37 cellular contexts compared by ENCODE assay signal in the genomic region with DNA sequence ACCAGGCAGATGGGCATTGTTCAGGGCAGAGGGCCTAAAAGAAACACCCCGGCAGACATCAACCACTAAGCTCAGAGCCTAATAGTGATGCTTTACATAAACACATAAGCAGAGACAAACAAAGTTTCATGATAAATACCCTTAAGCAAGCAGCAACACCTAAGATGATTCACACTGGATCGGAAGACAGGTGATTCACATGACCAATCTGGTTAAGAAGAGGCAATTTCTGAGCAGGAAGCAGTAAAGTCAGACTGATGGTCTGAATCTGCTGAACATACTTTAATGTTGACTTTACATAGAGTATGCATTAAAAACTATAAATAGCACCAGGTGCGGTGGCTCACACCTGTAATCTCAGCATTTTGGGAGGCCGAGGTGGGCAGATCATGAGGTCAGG. TPM values are rescaled to one million over a fixed set of nuclear protein-coding genes. Genes with fewer than 3 reads are reported as not detected.
"Had no signal": no experiment of that assay in that cellular context is flagged by ENCODE, and none has a peak within 500 bp of the region (broad histone marks: within the 10 kb centered on the region; RNA-seq: fewer than 3 reads in every experiment).

No MANE protein-coding gene starts in this region.

- H3K4me3 Mint-ChIP-seq: activated B cell treated with CpG ODN at 0.5 μM for 24 hours; activated CD4-positive, alpha-beta memory T cell treated with anti-CD3 and anti-CD28 coated beads for 36 hours; activated CD8-positive, alpha-beta memory T cell treated with anti-CD3 and anti-CD28 coated beads, Interleukin-2, amount 10 ng/mL, durations not matched to agents 7 days and 5 days; activated naive CD4-positive, alpha-beta T cell treated with anti-CD3 and anti-CD28 coated beads, Interleukin-2, amount 10 ng/mL, durations not matched to agents 7 days and 5 days; activated naive CD8-positive, alpha-beta T cell; activated naive CD8-positive, alpha-beta T cell treated with anti-CD3 and anti-CD28 coated beads, Interleukin-2, amount 50 U/mL, for 24 hours; brain; IgD-negative memory B cell had no signal

- H3K27me3 ChIP-seq: cardiac muscle cell, MG63, Peyer's patch had no signal

- ATAC-seq: activated CD8-positive, alpha-beta memory T cell treated with anti-CD3 and anti-CD28 coated beads, Interleukin-2, amount 10 ng/mL, durations not matched to agents 7 days and 5 days; activated naive CD8-positive, alpha-beta T cell treated with anti-CD3 and anti-CD28 coated beads, Interleukin-2, amount 50 U/mL, for 24 hours; PC-3 had no signal

- H3K27ac ChIP-seq: cardiac muscle cell, Peyer's patch, VCaP had no signal

- H3K4me3 ChIP-seq: cardiac muscle cell, MG63, Peyer's patch had no signal

- H3K36me3 ChIP-seq: cardiac muscle cell, MG63, Peyer's patch had no signal

- H3K36me3 Mint-ChIP-seq: activated CD4-positive, alpha-beta memory T cell treated with anti-CD3 and anti-CD28 coated beads for 36 hours; activated CD8-positive, alpha-beta memory T cell treated with anti-CD3 and anti-CD28 coated beads, Interleukin-2, amount 10 ng/mL, durations not matched to agents 7 days and 5 days; activated naive CD4-positive, alpha-beta T cell treated with anti-CD3 and anti-CD28 coated beads, Interleukin-2, amount 10 ng/mL, durations not matched to agents 7 days and 5 days; activated naive CD8-positive, alpha-beta T cell; IgD-negative memory B cell had no signal

- H3K4me1 Mint-ChIP-seq: activated CD8-positive, alpha-beta memory T cell treated with anti-CD3 and anti-CD28 coated beads, Interleukin-2, amount 10 ng/mL, durations not matched to agents 7 days and 5 days; activated naive CD4-positive, alpha-beta T cell treated with anti-CD3 and anti-CD28 coated beads, Interleukin-2, amount 10 ng/mL, durations not matched to agents 7 days and 5 days had no signal

- H3K27ac Mint-ChIP-seq: activated B cell treated with CpG ODN at 0.5 μM for 24 hours; activated CD4-positive, alpha-beta memory T cell treated with anti-CD3 and anti-CD28 coated beads for 36 hours; activated CD8-positive, alpha-beta memory T cell treated with anti-CD3 and anti-CD28 coated beads, Interleukin-2, amount 10 ng/mL, durations not matched to agents 7 days and 5 days; activated naive CD4-positive, alpha-beta T cell treated with anti-CD3 and anti-CD28 coated beads, Interleukin-2, amount 10 ng/mL, durations not matched to agents 7 days and 5 days; activated naive CD8-positive, alpha-beta T cell; activated naive CD8-positive, alpha-beta T cell treated with anti-CD3 and anti-CD28 coated beads, Interleukin-2, amount 50 U/mL, for 24 hours; brain; IgD-negative memory B cell had no signal

- H3K27me3 Mint-ChIP-seq: activated CD8-positive, alpha-beta memory T cell treated with anti-CD3 and anti-CD28 coated beads, Interleukin-2, amount 10 ng/mL, durations not matched to agents 7 days and 5 days; activated naive CD8-positive, alpha-beta T cell had no signal

- H3K9me3 ChIP-seq: MG63, Peyer's patch had no signal

- H3K4me1 ChIP-seq: Peyer's patch had no signal

- DNase-seq: activated B cell treated with CpG ODN at 0.5 μM for 24 hours; activated CD4-positive, alpha-beta memory T cell treated with anti-CD3 and anti-CD28 coated beads for 36 hours; activated CD4-positive, alpha-beta T cell treated with anti-CD3 and anti-CD28 coated beads for 4 hours; activated CD4-positive, alpha-beta T cell treated with anti-CD3 and anti-CD28 coated beads, Interleukin-2, amount 50 U/mL, for 1 hour; activated CD4-positive, CD25-positive, alpha-beta regulatory T cell treated with anti-CD3 and anti-CD28 coated beads, Interleukin-2, amount 50 U/mL, for 72 hours; activated CD8-positive, alpha-beta memory T cell treated with anti-CD3 and anti-CD28 coated beads for 24 hours; activated CD8-positive, alpha-beta memory T cell treated with anti-CD3 and anti-CD28 coated beads, Interleukin-2, amount 10 ng/mL, durations not matched to agents 7 days and 5 days; activated CD8-positive, alpha-beta memory T cell treated with anti-CD3 and anti-CD28 coated beads, Interleukin-2, amount 50 U/mL, for 48 hours; activated effector memory CD4-positive, alpha-beta T cell treated with Interleukin-2 at 50 U/mL for 16 hours; activated naive CD4-positive, alpha-beta T cell treated with anti-CD3 and anti-CD28 coated beads, Interleukin-2, amount 10 ng/mL, durations not matched to agents 7 days and 5 days; activated naive CD8-positive, alpha-beta T cell treated with anti-CD3 and anti-CD28 coated beads, Interleukin-2, amount 50 U/mL, for 24 hours; activated T-cell treated with anti-CD3 and anti-CD28 coated beads, Interleukin-2, amount 50 U/mL, for 48 hours; anterior cingulate cortex; Karpas-422; KBM-7; MG63; NCI-H1092; NCI-H1436 treated with DMSO at 0.1 percent for 48 hours; NCI-H1694 treated with DMSO at 0.1 percent for 48 hours; NCI-H2029; NCI-H510A; NCI-H526; NCI-H748 treated with DMSO at 0.1 percent for 48 hours; NK-92 treated with Interleukin-12 subunit alpha and Interleukin-12 subunit beta, amount 100 ng/mL, for 24 hours; PC-3; Peyer's patch; Right ventricle myocardium superior; RPMI8226; SW 1271; T-helper 1 cell; T-helper 2 cell; T-helper 9 cell had no signal

RNA-seq across cellular contexts. Expression of a gene that starts 56.1 kb away (rescaled TPM):
- total RNA-seq: activated CD4-positive, alpha-beta memory T cell treated with anti-CD3 and anti-CD28 coated beads for 36 hours; activated CD8-positive, alpha-beta memory T cell treated with anti-CD3 and anti-CD28 coated beads, Interleukin-2, amount 10 ng/mL, durations not matched to agents 7 days and 5 days; PC-3; Peyer's patch had no signal
- polyA plus RNA-seq: IgD-negative memory B cell had no signal
